In the genomic region with DNA sequence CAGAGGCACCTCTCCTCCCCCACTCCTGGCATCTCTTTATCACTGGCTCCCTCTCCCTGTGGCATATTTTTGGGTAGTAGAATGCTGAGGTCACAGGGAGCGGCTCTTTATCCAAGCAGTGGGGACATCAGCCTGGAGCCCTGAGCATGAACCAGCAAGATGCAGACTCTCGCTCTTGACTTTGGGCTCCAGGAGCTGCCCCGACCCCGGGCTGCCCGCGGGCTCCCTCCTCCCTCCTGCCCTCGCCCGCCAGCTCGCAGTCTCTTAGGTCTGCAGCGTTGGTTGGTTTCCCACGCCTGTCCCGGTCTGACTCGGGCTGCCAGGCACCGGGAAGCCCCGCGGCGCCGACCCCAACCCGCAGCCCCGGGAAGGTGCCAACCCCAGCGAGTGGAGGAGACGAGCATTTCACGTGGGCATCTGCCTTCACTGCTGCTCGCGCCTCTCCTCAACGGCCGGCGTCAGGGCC, we compare ENCODE assay signal across 9 cellular contexts. TPM values are rescaled to one million over a fixed set of nuclear protein-coding genes. Genes with fewer than 3 reads are reported as not detected.
DNase-seq lines count a peak whose midpoint lies in the region; ATAC-seq and TF ChIP-seq lines count a peak whose summit lies in the region.
"Had no signal": no experiment of that assay in that cellular context is flagged by ENCODE, and none has a peak within 500 bp of the region (broad histone marks: within the 10 kb centered on the region; RNA-seq: fewer than 3 reads in every experiment).

No MANE protein-coding gene starts in this region.

- no peak overlapping the region for H3K27ac ChIP-seq in stomach smooth muscle (ENCODE audit: low read length)

- H3K9me3 Mint-ChIP-seq in HFFc6, result no peaks in the 10 kb centered on the region

- no peak for ATAC-seq in GM21360 (IDR thresholded peaks at IDR 0.05; ENCODE audit: unreplicated experiment)
- ATAC-seq: activated CD4-positive, CD25-positive, alpha-beta regulatory T cell treated with anti-CD3 and anti-CD28 coated beads, Interleukin-2, amount 50 U/mL, for 24 hours had no signal

- H3K9ac ChIP-seq in stomach smooth muscle (ENCODE audit: low read length in 2 of 2), result no peak overlapping the region

- H3K36me3 Mint-ChIP-seq in HFFc6 (ENCODE audit: low read depth), result no peaks in the 10 kb centered on the region

- no peaks in the 10 kb centered on the region for H3K36me3 ChIP-seq in kidney epithelial cell (ENCODE audit: control insufficient read depth, insufficient read depth, low read length)
- H3K36me3 ChIP-seq in stomach smooth muscle (ENCODE audit: control insufficient read depth in 2 of 2, insufficient read depth in 2 of 2, low read length in 2 of 2), result peaks cover 0 to 3% of the 10 kb centered on the region in 2 donors
- H3K36me3 ChIP-seq: HAP-1 had no signal

- H3K4me3 Mint-ChIP-seq in HFFc6, result peak overlapping the region; percentile 62

- no peaks in the 10 kb centered on the region for H3K9me3 ChIP-seq in stomach smooth muscle (ENCODE audit: control insufficient read depth in 2 of 2, low read length in 2 of 2)
- H3K9me3 ChIP-seq: HAP-1 had no signal

- peaks cover 15% of the 10 kb centered on the region for H3K4me1 Mint-ChIP-seq in HFFc6 (ENCODE audit: low read depth)

- H3K4me3 ChIP-seq in kidney epithelial cell (ENCODE audit: low read depth, low read length) (peak overlapping the region; percentile 8), stomach smooth muscle (ENCODE audit: low read length in 2 of 2) (peak overlapping the region; percentile 4 to 65)
- H3K4me3 ChIP-seq: HAP-1 had no signal

- DNase-seq in HFFc6 (peak; percentile 4), dermis blood vessel endothelial cell (peak; percentile 12), kidney epithelial cell (ENCODE audit: low read depth) (no peak), SIG-M5 treated with dmso at 0.1 percent for 504 hours (lab: John Stamatoyannopoulos, UW; ENCODE audit: unreplicated experiment) (no peak)
- DNase-seq in stimulated activated CD4-positive, alpha-beta T cell treated with anti-CD3 and anti-CD28 coated beads, Interleukin-12 subunit alpha, Interleukin-12 subunit beta, amount 100 ng/mL, for 4 hours, result no peak

- no peak overlapping the region for H3K27ac Mint-ChIP-seq in HFFc6

- peaks cover 2% of the 10 kb centered on the region for H3K27me3 Mint-ChIP-seq in HFFc6 (ENCODE audit: insufficient read depth)

- H3K4me1 ChIP-seq in stomach smooth muscle (ENCODE audit: control insufficient read depth, insufficient read depth, low read length), result peaks cover 15% of the 10 kb centered on the region
- H3K4me1 ChIP-seq: HAP-1 had no signal

- peaks cover 10% of the 10 kb centered on the region for H3K27me3 ChIP-seq in kidney epithelial cell (ENCODE audit: control insufficient read depth, insufficient read depth, low read length)
- peaks cover 10 to 18% of the 10 kb centered on the region in 2 donors for H3K27me3 ChIP-seq in stomach smooth muscle (ENCODE audit: control insufficient read depth in 1 of 2, insufficient read depth in 2 of 2, low read length in 2 of 2)

- TF ChIP-seq CTCF in HFFc6 (IDR thresholded peaks at IDR 0.05) (no peak), kidney epithelial cell (IDR thresholded peaks at IDR 0.05; ENCODE audit: insufficient read depth, low read length, poor library complexity, severe bottlenecking) (no peak)

RNA-seq across cellular contexts. Expression of gene INSYN2A, which starts 1.3 kb away (rescaled TPM):
- under 1 TPM; 0.05 to 0.24 (median 0.20) TPM for total RNA-seq in HFFc6 (2021; fragmentation: NEBNext Ultra II Directional; extraction: Animal tissue kit (Norgen Biotek cat#: 25700))
- total RNA-seq in dermis blood vessel endothelial cell, result not detected in 2 replicates
- under 0.01 and 0.04 TPM in 2 replicates for total RNA-seq in kidney epithelial cell

Comparison
In these comparisons a context has a peak if more than half of its experiments do, and no peak if none do; other contexts are left out.
1. DNase-seq: peak in HFFc6 (single experiment) and dermis blood vessel endothelial cell (single experiment); none in kidney epithelial cell (single experiment), stimulated activated CD4-positive, alpha-beta T cell treated with anti-CD3 and anti-CD28 coated beads, Interleukin-12 subunit alpha, Interleukin-12 subunit beta, amount 100 ng/mL, for 4 hours (single experiment) and SIG-M5 treated with dmso at 0.1 percent for 504 hours (single experiment).